Comparison of ENCODE assay signal across 19 cellular contexts in the genomic region with DNA sequence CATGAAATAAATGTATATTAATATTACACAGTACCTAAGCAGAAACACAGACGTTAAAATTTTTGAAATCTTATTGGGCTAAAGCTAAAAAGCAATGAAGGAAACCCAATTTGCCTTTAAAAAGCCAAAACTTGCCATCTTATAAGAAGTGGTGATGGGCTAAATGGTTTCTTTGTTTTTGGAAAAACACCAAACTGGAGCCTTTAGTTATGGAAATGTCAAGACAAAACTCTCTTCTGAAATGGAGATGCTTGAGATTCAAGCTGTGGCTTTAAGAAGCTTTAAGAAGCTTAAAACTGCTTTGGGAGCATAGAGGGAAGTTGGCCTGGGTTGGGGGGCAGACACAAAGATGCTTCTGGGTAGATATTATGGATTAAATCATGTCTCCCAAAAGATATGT.
DNase-seq lines count a peak whose midpoint lies in the region; FAIRE-seq and TF ChIP-seq lines count a peak whose summit lies in the region.
"Had no signal": no experiment of that assay in that cellular context is flagged by ENCODE, and none has a peak within 500 bp of the region (broad histone marks: within the 10 kb centered on the region; RNA-seq: fewer than 3 reads in every experiment).

No MANE protein-coding gene starts in this region.

- H3K79me1 ChIP-seq in H1 (ENCODE audit: low read depth, low read length): no peaks in the 10 kb centered on the region

- H3K4me3 ChIP-seq in HUES48 (ENCODE audit: low read depth, low read length) (no peak overlapping the region), H1 (ENCODE audit: extremely low read depth in 1 of 4, insufficient read depth in 2 of 4, low read depth in 3 of 4, low read length in 4 of 4) (peak overlapping the region in 1 of 4 experiments; percentile 21; a peak in 1 of 8 replicates), iPS-20b (ENCODE audit: low read length) (peak overlapping the region; percentile 31), Peyer's patch (no peak overlapping the region)

- H3K14ac ChIP-seq in H1 (ENCODE audit: insufficient read length): no peak overlapping the region

- H2AK5ac ChIP-seq in H1 (ENCODE audit: low read depth, low read length): no peak overlapping the region

- H3K9me3 ChIP-seq in HUES48 (ENCODE audit: control insufficient read depth, insufficient read depth, low read length) (peaks cover 22% of the 10 kb centered on the region), H1 (ENCODE audit: insufficient read depth in 2 of 2, low read depth in 1 of 2, low read length in 1 of 2) (peaks cover 18 to 29% of the 10 kb centered on the region in 2 experiments), iPS-20b (ENCODE audit: insufficient read depth, low read depth, low read length) (no peaks in the 10 kb centered on the region), Peyer's patch (no peaks in the 10 kb centered on the region)

- no peak overlapping the region for H4K5ac ChIP-seq in H1 (ENCODE audit: insufficient read length, low read depth, low read length)

- no peak for TF ChIP-seq RAD21 in H1 (IDR thresholded peaks at IDR 0.05 in 1 of 2, conservative IDR thresholded peaks at IDR 0.05 in 1 of 2; ENCODE audit: low read depth in 2 of 2, low read length in 2 of 2)

- H3K27me3 ChIP-seq in HUES48 (ENCODE audit: control insufficient read depth, insufficient read depth, low read length) (peaks cover 39% of the 10 kb centered on the region), H1 (replicated peaks in 1 of 4; ENCODE audit: control insufficient read depth in 3 of 4, extremely low read depth in 1 of 4, insufficient read depth in 3 of 4, low read length in 3 of 4) (peaks cover 13 to 46% (median 32%) of the 10 kb centered on the region in 4 experiments), iPS-20b (ENCODE audit: insufficient read depth, low read length) (peaks cover 52% of the 10 kb centered on the region), Peyer's patch (no peaks in the 10 kb centered on the region)

- POLR2A ChIA-PET in H1 (lab: Charles Lee; ENCODE audit: partially characterized antibody): interaction anchor here (0.7 kb wide), 1 partner anchor 55 kb away, joined by 3 read pairs; no protein-coding TSS in a partner anchor

- H4K91ac ChIP-seq in H1 (replicated peaks; ENCODE audit: insufficient read length, low read length): no peak overlapping the region

- no peak overlapping the region for H2AFZ ChIP-seq in H1 (ENCODE audit: low read length)

- H3K23me2 ChIP-seq in H1 (ENCODE audit: low read depth, low read length): no peaks in the 10 kb centered on the region

- 0% methylated on average over 1 of the region's 1 CpG; no CpG with 5 or more reads in 1 of the 2 experiments for WGBS in H1 (ENCODE audit: extremely low coverage in 1 of 2, insufficient coverage in 1 of 2, insufficient read length in 1 of 2, insufficient replicate concordance in 2 of 2, low coverage in 1 of 2, low lambda C conversion rate in 2 of 2, missing lambda C conversion rate in 1 of 2), 2 experiments

- no peak overlapping the region for H3K4ac ChIP-seq in H1 (replicated peaks; ENCODE audit: insufficient read length, low read depth, low read length)

- TF ChIP-seq CTCF in H1 (IDR thresholded peaks at IDR 0.05; ENCODE audit: control extremely low read depth in 1 of 3, insufficient read depth in 1 of 3, low read depth in 1 of 3, low read length in 3 of 3) (no peak), Peyer's patch (IDR thresholded peaks at IDR 0.05) (no peak)

- no peak overlapping the region for H3K56ac ChIP-seq in H1 (replicated peaks; ENCODE audit: insufficient read length, low read depth, low read length)

- peak; percentile 80 for FAIRE-seq in H1 (lab: Jason Lieb, UNC)
- FAIRE-seq: A204.1, GM12892, HTR-8/SVneo had no signal

- H3K18ac ChIP-seq in H1 (ENCODE audit: extremely low read depth, low read length): no peak overlapping the region

- DNase-seq in H1 (ENCODE audit: low read depth in 1 of 2, low spot score in 2 of 2) (peak in 1 of 2 experiments; percentile 39), DMS53 (lab: John Stamatoyannopoulos, UW) (no peak), Peyer's patch (no peak), C1 segment of cervical spinal cord (lab: John Stamatoyannopoulos, UW) (no peak)
- no peak for DNase-seq in stimulated activated CD4-positive, alpha-beta T cell treated with anti-CD3 and anti-CD28 coated beads, Interleukin-2, amount 100 ng/mL, for 48 hours
- DNase-seq: CD4-positive, alpha-beta memory T cell; DMS79 treated with DMSO at 0.1 percent for 48 hours; EL; GDM1; GOT3; HCEC 1CT; HFFc6; IMR-90 had no signal

- no peak overlapping the region; a peak in 1 of 4 replicates for H3K4me2 ChIP-seq in H1 (ENCODE audit: insufficient read depth in 1 of 2, low read depth in 2 of 2, low read length in 2 of 2)

- H3K79me2 ChIP-seq in H1 (ENCODE audit: control insufficient read depth in 1 of 2, insufficient read depth in 2 of 2, low read length in 2 of 2): no peaks in the 10 kb centered on the region

- peak in 1 of 2 experiments; percentile 92; a peak in 1 of 3 replicates for TF ChIP-seq EP300 in H1 (IDR thresholded peaks at IDR 0.05; ENCODE audit: borderline replicate concordance in 1 of 2, low read depth in 2 of 2, low read length in 2 of 2)

- no peak for TF ChIP-seq POLR2A in H1 (IDR thresholded peaks at IDR 0.05; ENCODE audit: control extremely low read depth in 1 of 2, low read depth in 2 of 2, low read length in 2 of 2)
- no peak for TF ChIP-seq POLR2A in Peyer's patch (IDR thresholded peaks at IDR 0.05)

- H2BK15ac ChIP-seq in H1 (ENCODE audit: low read length): no peak overlapping the region

- H3K36me3 ChIP-seq in HUES48 (ENCODE audit: control insufficient read depth, insufficient read depth, low read length) (no peaks in the 10 kb centered on the region), H1 (ENCODE audit: control insufficient read depth in 2 of 4, insufficient read depth in 4 of 4, low read length in 3 of 4) (peaks cover 0 to 19% (median 1%) of the 10 kb centered on the region in 4 experiments; a peak in 3 of 8 replicates), iPS-20b (ENCODE audit: insufficient read depth, low read depth, low read length) (no peaks in the 10 kb centered on the region), Peyer's patch (no peaks in the 10 kb centered on the region)

- no peaks in the 10 kb centered on the region for H4K20me1 ChIP-seq in H1 (replicated peaks in 1 of 2; ENCODE audit: control insufficient read depth in 1 of 2, insufficient read depth in 2 of 2, low read length in 2 of 2)

- peak overlapping the region; percentile 71 for H3K27ac ChIP-seq in HUES48 (ENCODE audit: low read depth, low read length)
- H3K27ac ChIP-seq in H1 (ENCODE audit: low read depth, low read length): no peak overlapping the region
- H3K27ac ChIP-seq in iPS-20b (ENCODE audit: low read length): no peak overlapping the region
- no peak overlapping the region for H3K27ac ChIP-seq in Peyer's patch
- H3K27ac ChIP-seq: C4-2B had no signal

- H2BK20ac ChIP-seq in H1 (ENCODE audit: low read length): no peak overlapping the region

- H3K9ac ChIP-seq in HUES48 (ENCODE audit: low read depth, low read length) (no peak overlapping the region), H1 (replicated peaks in 1 of 4; ENCODE audit: extremely low read depth in 1 of 4, low read depth in 3 of 4, low read length in 3 of 4) (no peak overlapping the region), iPS-20b (ENCODE audit: low read depth, low read length) (no peak overlapping the region)

- H3K23ac ChIP-seq in H1 (ENCODE audit: insufficient read length): no peak overlapping the region

- H4K8ac ChIP-seq in H1 (ENCODE audit: extremely low read depth, insufficient read depth, low read length): no peak overlapping the region

- no peak overlapping the region for H2BK120ac ChIP-seq in H1 (replicated peaks; ENCODE audit: low read depth, low read length)

- peaks cover 18% of the 10 kb centered on the region for H3K4me1 ChIP-seq in HUES48 (ENCODE audit: control insufficient read depth, insufficient read depth, low read length)
- peaks cover 0 to 8% (median 4%) of the 10 kb centered on the region in 4 experiments; a peak in 4 of 7 replicates for H3K4me1 ChIP-seq in H1 (replicated peaks in 1 of 4; ENCODE audit: control insufficient read depth in 3 of 4, insufficient read depth in 4 of 4, low read length in 3 of 4)
- peaks cover 13% of the 10 kb centered on the region; the same call in 1 of the 2 replicates for H3K4me1 ChIP-seq in iPS-20b (ENCODE audit: insufficient read depth, low read length)
- H3K4me1 ChIP-seq in Peyer's patch: no peaks in the 10 kb centered on the region

- H2BK12ac ChIP-seq in H1 (ENCODE audit: low read depth, low read length): no peak overlapping the region

- CTCF ChIA-PET in H1 (lab: Charles Lee; ENCODE audit: partially characterized antibody): interaction anchor here (1.3 kb wide), 1 partner anchor 125 kb away, joined by 3 read pairs; no protein-coding TSS in a partner anchor

- no peak overlapping the region for H2BK5ac ChIP-seq in H1 (ENCODE audit: low read depth, low read length)

TF ChIP-seq in H1, 55 proteins besides CTCF, POLR2A, EP300 and RAD21 (continues in another document):
- no peak for TF ChIP-seq CHD2 (IDR thresholded peaks at IDR 0.05; ENCODE audit: low read length)
